ENCODE assay signal across 1 cellular context in the genomic region with DNA sequence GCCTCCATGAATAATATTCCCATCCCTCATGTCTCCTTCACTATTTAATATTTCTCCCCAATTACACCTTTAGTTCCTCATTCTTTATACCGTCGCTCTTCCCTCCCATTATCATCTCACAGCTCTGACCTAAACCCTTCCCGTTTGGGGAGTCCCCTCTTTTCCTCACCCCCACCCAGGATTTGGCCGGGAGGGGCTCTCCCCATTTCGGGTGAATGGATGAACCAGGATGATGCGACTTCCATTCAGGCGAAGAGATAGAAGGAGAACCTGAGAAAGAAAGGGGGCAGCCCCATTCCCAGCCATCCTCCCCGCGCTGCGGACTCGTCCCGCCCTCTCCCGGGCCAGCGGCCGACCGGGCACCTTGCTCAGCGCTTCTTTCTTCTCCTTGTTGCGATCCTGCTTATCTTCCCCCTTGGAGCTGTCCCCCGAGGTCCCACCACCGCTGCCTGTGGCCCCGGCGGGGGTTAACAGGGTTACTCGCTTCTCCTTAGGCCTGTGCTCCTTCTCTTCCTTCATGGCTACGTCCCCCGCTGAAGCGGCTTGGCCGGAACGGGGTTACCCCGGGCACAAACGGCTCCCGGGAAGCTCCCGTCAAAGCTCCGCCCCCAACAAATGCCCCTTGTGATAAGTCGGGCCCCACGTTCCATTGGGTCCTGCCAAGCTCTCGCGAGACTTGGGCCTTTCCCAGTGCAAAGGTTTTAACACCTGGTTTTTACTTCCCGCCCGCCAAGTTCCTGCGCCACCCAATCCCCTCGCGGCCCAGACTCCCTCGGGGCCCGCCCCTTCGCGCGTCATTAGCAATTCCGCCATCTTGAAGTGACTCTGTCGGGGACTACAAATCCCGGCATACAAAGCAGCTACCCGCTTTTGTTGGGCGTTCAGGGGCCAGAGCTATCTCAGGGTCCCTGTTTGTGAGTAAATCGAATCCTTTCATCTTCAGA.
A peak's percentile ranks its signal among the peaks of the same experiment; 100 is the strongest.
TF ChIP-seq lines count a peak whose summit lies in the region.

A gene with protein sequence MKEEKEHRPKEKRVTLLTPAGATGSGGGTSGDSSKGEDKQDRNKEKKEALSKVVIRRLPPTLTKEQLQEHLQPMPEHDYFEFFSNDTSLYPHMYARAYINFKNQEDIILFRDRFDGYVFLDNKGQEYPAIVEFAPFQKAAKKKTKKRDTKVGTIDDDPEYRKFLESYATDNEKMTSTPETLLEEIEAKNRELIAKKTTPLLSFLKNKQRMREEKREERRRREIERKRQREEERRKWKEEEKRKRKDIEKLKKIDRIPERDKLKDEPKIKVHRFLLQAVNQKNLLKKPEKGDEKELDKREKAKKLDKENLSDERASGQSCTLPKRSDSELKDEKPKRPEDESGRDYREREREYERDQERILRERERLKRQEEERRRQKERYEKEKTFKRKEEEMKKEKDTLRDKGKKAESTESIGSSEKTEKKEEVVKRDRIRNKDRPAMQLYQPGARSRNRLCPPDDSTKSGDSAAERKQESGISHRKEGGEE (minus strand): TSS at position 554 of the 944 bp plus-strand sequence. CDS start 35 bp downstream, at position 519.

TF ChIP-seq in A549, 52 proteins besides CTCF, POLR2A, EP300 and RAD21 (continued from another document):
- TF ChIP-seq, protein P1, sequence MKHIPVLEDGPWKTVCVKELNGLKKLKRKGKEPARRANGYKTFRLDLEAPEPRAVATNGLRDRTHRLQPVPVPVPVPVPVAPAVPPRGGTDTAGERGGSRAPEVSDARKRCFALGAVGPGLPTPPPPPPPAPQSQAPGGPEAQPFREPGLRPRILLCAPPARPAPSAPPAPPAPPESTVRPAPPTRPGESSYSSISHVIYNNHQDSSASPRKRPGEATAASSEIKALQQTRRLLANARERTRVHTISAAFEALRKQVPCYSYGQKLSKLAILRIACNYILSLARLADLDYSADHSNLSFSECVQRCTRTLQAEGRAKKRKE (CRISPR knock-in tag; IDR thresholded peaks at IDR 0.05; ENCODE audit: low read depth), result no peak
- TF ChIP-seq, protein P2, sequence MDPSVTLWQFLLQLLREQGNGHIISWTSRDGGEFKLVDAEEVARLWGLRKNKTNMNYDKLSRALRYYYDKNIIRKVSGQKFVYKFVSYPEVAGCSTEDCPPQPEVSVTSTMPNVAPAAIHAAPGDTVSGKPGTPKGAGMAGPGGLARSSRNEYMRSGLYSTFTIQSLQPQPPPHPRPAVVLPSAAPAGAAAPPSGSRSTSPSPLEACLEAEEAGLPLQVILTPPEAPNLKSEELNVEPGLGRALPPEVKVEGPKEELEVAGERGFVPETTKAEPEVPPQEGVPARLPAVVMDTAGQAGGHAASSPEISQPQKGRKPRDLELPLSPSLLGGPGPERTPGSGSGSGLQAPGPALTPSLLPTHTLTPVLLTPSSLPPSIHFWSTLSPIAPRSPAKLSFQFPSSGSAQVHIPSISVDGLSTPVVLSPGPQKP (IDR thresholded peaks at IDR 0.05; ENCODE audit: low read depth, low read length), result no peak
- TF ChIP-seq EHMT2 (IDR thresholded peaks at IDR 0.05; ENCODE audit: low read depth), result no peak
- no peak for TF ChIP-seq RARB (CRISPR knock-in tag; IDR thresholded peaks at IDR 0.05)
- peak; percentile 90 for TF ChIP-seq CHD2 (IDR thresholded peaks at IDR 0.05; ENCODE audit: low read length, partially characterized antibody)
- TF ChIP-seq JUNB (IDR thresholded peaks at IDR 0.05), result no peak
- TF ChIP-seq, protein P3, sequence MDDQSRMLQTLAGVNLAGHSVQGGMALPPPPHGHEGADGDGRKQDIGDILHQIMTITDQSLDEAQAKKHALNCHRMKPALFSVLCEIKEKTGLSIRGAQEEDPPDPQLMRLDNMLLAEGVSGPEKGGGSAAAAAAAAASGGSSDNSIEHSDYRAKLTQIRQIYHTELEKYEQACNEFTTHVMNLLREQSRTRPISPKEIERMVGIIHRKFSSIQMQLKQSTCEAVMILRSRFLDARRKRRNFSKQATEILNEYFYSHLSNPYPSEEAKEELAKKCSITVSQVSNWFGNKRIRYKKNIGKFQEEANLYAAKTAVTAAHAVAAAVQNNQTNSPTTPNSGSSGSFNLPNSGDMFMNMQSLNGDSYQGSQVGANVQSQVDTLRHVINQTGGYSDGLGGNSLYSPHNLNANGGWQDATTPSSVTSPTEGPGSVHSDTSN (IDR thresholded peaks at IDR 0.05), result no peak
- TF ChIP-seq HOXB5 (CRISPR knock-in tag; IDR thresholded peaks at IDR 0.05), result no peak
